31 cellular contexts compared by ENCODE assay signal in genomic region chr7:107464666-107465065, GRCh38. TPM values are rescaled to one million over a fixed set of nuclear protein-coding genes. Genes with fewer than 3 reads are reported as not detected.
"Had no signal": no experiment of that assay in that cellular context is flagged by ENCODE, and none has a peak within 500 bp of the region (broad histone marks: within the 10 kb centered on the region; RNA-seq: fewer than 3 reads in every experiment).

No MANE protein-coding gene starts in this region.

- H3K4me1 Mint-ChIP-seq: nephron had no signal

- H3K4me3 ChIP-seq: left ventricle myocardium inferior, lung, pancreas, prostate gland, skin epidermis, stomach, testis, thyroid gland, transverse colon, upper lobe of left lung, vagina had no signal

- DNase-seq: islet precursor cell; left ventricle myocardium inferior; mesenchymal stem cell; naive thymus-derived CD8-positive, alpha-beta T cell; nucleus accumbens; pancreas; posterior cingulate gyrus; retina; right cardiac atrium; stimulated activated CD4-positive, alpha-beta T cell treated with anti-CD3 and anti-CD28 coated beads, Interleukin-12 subunit alpha, Interleukin-12 subunit beta, amount 100 ng/mL, for 4 hours; stimulated activated CD4-positive, alpha-beta T cell treated with anti-CD3 and anti-CD28 coated beads, Interleukin-15, amount 100 ng/mL, for 24 hours; stimulated activated CD4-positive, alpha-beta T cell treated with anti-CD3 and anti-CD28 coated beads, Interleukin-2, amount 100 ng/mL, for 24 hours; stimulated activated CD4-positive, alpha-beta T cell treated with anti-CD3 and anti-CD28 coated beads, Interleukin-4, amount 100 ng/mL, for 1 hour; stimulated activated naive B cell treated with anti-CD40 and anti-IgM and Interleukin-4, amounts not matched to agents 10 μg/mL and 1 μg/mL and 100 μg/mL, for 72 hours; stimulated activated naive CD8-positive, alpha-beta T cell treated with anti-CD3 and anti-CD28 coated beads, Interleukin-15, Interleukin-2, amounts not matched to agents 100 U/mL and 50 U/mL, for 24 hours; stomach; testis; thyroid gland; transverse colon; upper lobe of left lung had no signal

- H3K27me3 Mint-ChIP-seq: naive thymus-derived CD8-positive, alpha-beta T cell; stimulated activated naive B cell treated with anti-CD40 and anti-IgM and Interleukin-4, amounts not matched to agents 10 μg/mL and 1 μg/mL and 100 μg/mL, for 72 hours had no signal

- FAIRE-seq: pancreas had no signal

- H3K27ac Mint-ChIP-seq: nephron; stimulated activated naive B cell treated with anti-CD40 and anti-IgM and Interleukin-4, amounts not matched to agents 10 μg/mL and 1 μg/mL and 100 μg/mL, for 72 hours had no signal

- H3K27me3 ChIP-seq: pancreas, stomach, testis, thyroid gland, transverse colon, upper lobe of left lung, vagina had no signal

- H3K9me3 Mint-ChIP-seq: naive thymus-derived CD8-positive, alpha-beta T cell; nephron; neural crest cell; stimulated activated naive B cell treated with anti-CD40 and anti-IgM and Interleukin-4, amounts not matched to agents 10 μg/mL and 1 μg/mL and 100 μg/mL, for 72 hours had no signal

- H3K36me3 ChIP-seq: left ventricle myocardium inferior, pancreas, prostate gland, stomach, thyroid gland, transverse colon, upper lobe of left lung, vagina had no signal

- H3K4me1 ChIP-seq: pancreas, prostate gland, stomach, testis, thyroid gland, transverse colon, upper lobe of left lung, vagina had no signal

- H3K9me3 ChIP-seq: left ventricle myocardium inferior, pancreas, prostate gland, stomach, testis, thyroid gland, transverse colon, upper lobe of left lung, vagina had no signal

- ATAC-seq: naive thymus-derived CD8-positive, alpha-beta T cell; pancreas; right cardiac atrium; sciatic nerve; stimulated activated naive B cell treated with anti-CD40 and anti-IgM and Interleukin-4, amounts not matched to agents 10 μg/mL and 1 μg/mL and 100 μg/mL, for 72 hours; stimulated activated naive CD8-positive, alpha-beta T cell treated with anti-CD3 and anti-CD28 coated beads, Interleukin-15, Interleukin-2, amounts not matched to agents 100 U/mL and 50 U/mL, for 24 hours had no signal

- H3K27ac ChIP-seq: pancreas, prostate gland, skin epidermis, stomach, testis, thyroid gland, transverse colon, upper lobe of left lung had no signal

- H3K4me3 Mint-ChIP-seq: naive thymus-derived CD8-positive, alpha-beta T cell; nephron; neural crest cell; stimulated activated naive B cell treated with anti-CD40 and anti-IgM and Interleukin-4, amounts not matched to agents 10 μg/mL and 1 μg/mL and 100 μg/mL, for 72 hours had no signal

RNA-seq across cellular contexts. Expression of gene GPR22, which starts 5.2 kb away (rescaled TPM):
- total RNA-seq: kidney epithelial cell; lower leg skin; lung; mucosa of gallbladder; naive thymus-derived CD8-positive, alpha-beta T cell; osteoblast; pancreas; prostate gland; sciatic nerve; testis; thyroid gland; upper lobe of left lung had no signal
- polyA plus RNA-seq: lung had no signal
